In the genomic region with DNA sequence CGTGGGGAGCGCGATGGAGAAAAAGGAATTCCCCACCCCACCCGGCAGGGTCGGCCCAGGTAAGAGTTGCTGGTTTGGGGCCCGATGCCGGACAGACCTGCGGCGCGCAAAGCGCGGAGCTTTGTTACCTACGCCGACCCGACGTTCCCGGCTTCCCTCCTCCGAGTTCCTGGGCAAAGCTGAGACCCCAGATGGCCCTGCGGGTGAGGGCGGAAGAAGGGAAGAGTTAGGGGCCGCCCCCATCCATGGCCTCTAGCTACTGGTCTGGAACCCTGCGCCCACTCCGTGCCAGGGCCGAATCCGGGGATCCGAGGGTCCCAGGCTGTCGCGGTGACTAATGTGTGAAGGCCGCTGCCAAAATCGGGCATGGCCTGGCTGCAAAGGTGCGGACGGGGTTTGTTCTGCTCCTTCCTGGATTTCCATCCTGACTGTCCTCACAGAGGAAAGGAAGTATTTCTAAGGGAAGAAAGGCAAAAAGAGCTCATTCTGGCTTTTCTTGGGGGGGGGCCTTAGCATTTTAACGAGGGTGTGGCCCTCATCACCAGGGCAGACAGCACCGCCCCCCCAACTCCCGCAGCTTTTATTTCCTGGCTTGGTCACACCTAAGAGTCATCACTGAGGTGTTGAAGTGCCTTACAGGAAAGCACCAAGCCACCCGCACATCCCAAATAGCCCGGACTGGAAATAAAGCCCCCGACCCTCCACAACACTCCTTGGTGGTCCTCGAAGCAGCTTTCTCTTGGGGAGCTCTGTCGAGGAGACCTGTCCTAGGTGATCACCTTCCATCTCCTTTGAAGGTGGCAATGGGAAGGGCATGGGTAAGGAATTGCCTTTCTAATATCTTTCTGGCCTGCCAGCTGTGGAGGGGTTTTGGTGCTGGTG, we compare ENCODE assay signal across 1 cellular context.
TF ChIP-seq lines count a peak whose summit lies in the region.

No MANE protein-coding gene starts in this region.

TF ChIP-seq in HepG2, 621 proteins besides CTCF, POLR2A, EP300 and RAD21 (continued from another document and continues in another):
- TF ChIP-seq MTA1 (CRISPR knock-in tag; IDR thresholded peaks at IDR 0.05; ENCODE audit: borderline replicate concordance), result no peak
- TF ChIP-seq EEA1 (CRISPR knock-in tag; IDR thresholded peaks at IDR 0.05; ENCODE audit: borderline replicate concordance), result no peak
- TF ChIP-seq NONO (IDR thresholded peaks at IDR 0.05), result no peak
- no peak for TF ChIP-seq NONO (CRISPR knock-in tag; conservative IDR thresholded peaks at IDR 0.05)
- TF ChIP-seq, protein P1, sequence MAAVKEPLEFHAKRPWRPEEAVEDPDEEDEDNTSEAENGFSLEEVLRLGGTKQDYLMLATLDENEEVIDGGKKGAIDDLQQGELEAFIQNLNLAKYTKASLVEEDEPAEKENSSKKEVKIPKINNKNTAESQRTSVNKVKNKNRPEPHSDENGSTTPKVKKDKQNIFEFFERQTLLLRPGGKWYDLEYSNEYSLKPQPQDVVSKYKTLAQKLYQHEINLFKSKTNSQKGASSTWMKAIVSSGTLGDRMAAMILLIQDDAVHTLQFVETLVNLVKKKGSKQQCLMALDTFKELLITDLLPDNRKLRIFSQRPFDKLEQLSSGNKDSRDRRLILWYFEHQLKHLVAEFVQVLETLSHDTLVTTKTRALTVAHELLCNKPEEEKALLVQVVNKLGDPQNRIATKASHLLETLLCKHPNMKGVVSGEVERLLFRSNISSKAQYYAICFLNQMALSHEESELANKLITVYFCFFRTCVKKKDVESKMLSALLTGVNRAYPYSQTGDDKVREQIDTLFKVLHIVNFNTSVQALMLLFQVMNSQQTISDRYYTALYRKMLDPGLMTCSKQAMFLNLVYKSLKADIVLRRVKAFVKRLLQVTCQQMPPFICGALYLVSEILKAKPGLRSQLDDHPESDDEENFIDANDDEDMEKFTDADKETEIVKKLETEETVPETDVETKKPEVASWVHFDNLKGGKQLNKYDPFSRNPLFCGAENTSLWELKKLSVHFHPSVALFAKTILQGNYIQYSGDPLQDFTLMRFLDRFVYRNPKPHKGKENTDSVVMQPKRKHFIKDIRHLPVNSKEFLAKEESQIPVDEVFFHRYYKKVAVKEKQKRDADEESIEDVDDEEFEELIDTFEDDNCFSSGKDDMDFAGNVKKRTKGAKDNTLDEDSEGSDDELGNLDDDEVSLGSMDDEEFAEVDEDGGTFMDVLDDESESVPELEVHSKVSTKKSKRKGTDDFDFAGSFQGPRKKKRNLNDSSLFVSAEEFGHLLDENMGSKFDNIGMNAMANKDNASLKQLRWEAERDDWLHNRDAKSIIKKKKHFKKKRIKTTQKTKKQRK (IDR thresholded peaks at IDR 0.05; ENCODE audit: low read length), result no peak
- TF ChIP-seq ZSCAN21 (CRISPR knock-in tag; IDR thresholded peaks at IDR 0.05; ENCODE audit: borderline replicate concordance), result no peak
- peak; percentile 31; the same call in 1 of the 2 replicates for TF ChIP-seq CHCHD3 (CRISPR knock-in tag; IDR thresholded peaks at IDR 0.05)
- TF ChIP-seq SRY (CRISPR knock-in tag; IDR thresholded peaks at IDR 0.05), result peak; percentile 79; the same call in 1 of the 2 replicates
- TF ChIP-seq NCOA5 (CRISPR knock-in tag; IDR thresholded peaks at IDR 0.05), result no peak
- no peak for TF ChIP-seq PRPF4 (IDR thresholded peaks at IDR 0.05; ENCODE audit: low read depth, low read length, poor library complexity, severe bottlenecking)
- no peak for TF ChIP-seq HCFC1 (IDR thresholded peaks at IDR 0.05; ENCODE audit: low read depth, low read length)
- TF ChIP-seq, protein P2, sequence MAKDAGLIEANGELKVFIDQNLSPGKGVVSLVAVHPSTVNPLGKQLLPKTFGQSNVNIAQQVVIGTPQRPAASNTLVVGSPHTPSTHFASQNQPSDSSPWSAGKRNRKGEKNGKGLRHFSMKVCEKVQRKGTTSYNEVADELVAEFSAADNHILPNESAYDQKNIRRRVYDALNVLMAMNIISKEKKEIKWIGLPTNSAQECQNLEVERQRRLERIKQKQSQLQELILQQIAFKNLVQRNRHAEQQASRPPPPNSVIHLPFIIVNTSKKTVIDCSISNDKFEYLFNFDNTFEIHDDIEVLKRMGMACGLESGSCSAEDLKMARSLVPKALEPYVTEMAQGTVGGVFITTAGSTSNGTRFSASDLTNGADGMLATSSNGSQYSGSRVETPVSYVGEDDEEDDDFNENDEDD (CRISPR knock-in tag; IDR thresholded peaks at IDR 0.05; ENCODE audit: borderline replicate concordance), result 0 out of 2 replicates have a peak, but pooled peaks have one; percentile 17
- TF ChIP-seq, protein P3, sequence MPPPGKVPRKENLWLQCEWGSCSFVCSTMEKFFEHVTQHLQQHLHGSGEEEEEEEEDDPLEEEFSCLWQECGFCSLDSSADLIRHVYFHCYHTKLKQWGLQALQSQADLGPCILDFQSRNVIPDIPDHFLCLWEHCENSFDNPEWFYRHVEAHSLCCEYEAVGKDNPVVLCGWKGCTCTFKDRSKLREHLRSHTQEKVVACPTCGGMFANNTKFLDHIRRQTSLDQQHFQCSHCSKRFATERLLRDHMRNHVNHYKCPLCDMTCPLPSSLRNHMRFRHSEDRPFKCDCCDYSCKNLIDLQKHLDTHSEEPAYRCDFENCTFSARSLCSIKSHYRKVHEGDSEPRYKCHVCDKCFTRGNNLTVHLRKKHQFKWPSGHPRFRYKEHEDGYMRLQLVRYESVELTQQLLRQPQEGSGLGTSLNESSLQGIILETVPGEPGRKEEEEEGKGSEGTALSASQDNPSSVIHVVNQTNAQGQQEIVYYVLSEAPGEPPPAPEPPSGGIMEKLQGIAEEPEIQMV (CRISPR knock-in tag; IDR thresholded peaks at IDR 0.05; ENCODE audit: low read depth), result no peak
- peak; percentile 14 for TF ChIP-seq HNRNPLL (IDR thresholded peaks at IDR 0.05; ENCODE audit: low read depth, low read length, poor library complexity, severe bottlenecking)
- TF ChIP-seq, protein P4, sequence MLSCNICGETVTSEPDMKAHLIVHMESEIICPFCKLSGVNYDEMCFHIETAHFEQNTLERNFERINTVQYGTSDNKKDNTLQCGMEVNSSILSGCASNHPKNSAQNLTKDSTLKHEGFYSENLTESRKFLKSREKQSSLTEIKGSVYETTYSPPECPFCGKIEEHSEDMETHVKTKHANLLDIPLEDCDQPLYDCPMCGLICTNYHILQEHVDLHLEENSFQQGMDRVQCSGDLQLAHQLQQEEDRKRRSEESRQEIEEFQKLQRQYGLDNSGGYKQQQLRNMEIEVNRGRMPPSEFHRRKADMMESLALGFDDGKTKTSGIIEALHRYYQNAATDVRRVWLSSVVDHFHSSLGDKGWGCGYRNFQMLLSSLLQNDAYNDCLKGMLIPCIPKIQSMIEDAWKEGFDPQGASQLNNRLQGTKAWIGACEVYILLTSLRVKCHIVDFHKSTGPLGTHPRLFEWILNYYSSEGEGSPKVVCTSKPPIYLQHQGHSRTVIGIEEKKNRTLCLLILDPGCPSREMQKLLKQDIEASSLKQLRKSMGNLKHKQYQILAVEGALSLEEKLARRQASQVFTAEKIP (CRISPR knock-in tag; IDR thresholded peaks at IDR 0.05; ENCODE audit: borderline replicate concordance), result no peak
- peak; percentile 59 for TF ChIP-seq ASH2L (IDR thresholded peaks at IDR 0.05; ENCODE audit: insufficient read length, low read depth, low read length)
- TF ChIP-seq, protein P5, sequence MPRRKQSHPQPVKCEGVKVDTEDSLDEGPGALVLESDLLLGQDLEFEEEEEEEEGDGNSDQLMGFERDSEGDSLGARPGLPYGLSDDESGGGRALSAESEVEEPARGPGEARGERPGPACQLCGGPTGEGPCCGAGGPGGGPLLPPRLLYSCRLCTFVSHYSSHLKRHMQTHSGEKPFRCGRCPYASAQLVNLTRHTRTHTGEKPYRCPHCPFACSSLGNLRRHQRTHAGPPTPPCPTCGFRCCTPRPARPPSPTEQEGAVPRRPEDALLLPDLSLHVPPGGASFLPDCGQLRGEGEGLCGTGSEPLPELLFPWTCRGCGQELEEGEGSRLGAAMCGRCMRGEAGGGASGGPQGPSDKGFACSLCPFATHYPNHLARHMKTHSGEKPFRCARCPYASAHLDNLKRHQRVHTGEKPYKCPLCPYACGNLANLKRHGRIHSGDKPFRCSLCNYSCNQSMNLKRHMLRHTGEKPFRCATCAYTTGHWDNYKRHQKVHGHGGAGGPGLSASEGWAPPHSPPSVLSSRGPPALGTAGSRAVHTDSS (CRISPR knock-in tag; conservative IDR thresholded peaks at IDR 0.05), result 0 out of 2 replicates have a peak, but pooled peaks have one; percentile 9
- no peak for TF ChIP-seq ZNF761 (CRISPR knock-in tag; conservative IDR thresholded peaks at IDR 0.05)
- TF ChIP-seq ONECUT2 (CRISPR knock-in tag; IDR thresholded peaks at IDR 0.05), result no peak
- TF ChIP-seq TCF7 (IDR thresholded peaks at IDR 0.05; ENCODE audit: low read depth), result no peak
- no peak for TF ChIP-seq RCOR2 (CRISPR knock-in tag; IDR thresholded peaks at IDR 0.05)
- TF ChIP-seq, protein P6, sequence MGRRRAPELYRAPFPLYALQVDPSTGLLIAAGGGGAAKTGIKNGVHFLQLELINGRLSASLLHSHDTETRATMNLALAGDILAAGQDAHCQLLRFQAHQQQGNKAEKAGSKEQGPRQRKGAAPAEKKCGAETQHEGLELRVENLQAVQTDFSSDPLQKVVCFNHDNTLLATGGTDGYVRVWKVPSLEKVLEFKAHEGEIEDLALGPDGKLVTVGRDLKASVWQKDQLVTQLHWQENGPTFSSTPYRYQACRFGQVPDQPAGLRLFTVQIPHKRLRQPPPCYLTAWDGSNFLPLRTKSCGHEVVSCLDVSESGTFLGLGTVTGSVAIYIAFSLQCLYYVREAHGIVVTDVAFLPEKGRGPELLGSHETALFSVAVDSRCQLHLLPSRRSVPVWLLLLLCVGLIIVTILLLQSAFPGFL (CRISPR knock-in tag; IDR thresholded peaks at IDR 0.05), result no peak
- no peak for TF ChIP-seq RFXANK (CRISPR knock-in tag; IDR thresholded peaks at IDR 0.05)
- 0 out of 2 replicates have a peak, but pooled peaks have one; percentile 6 for TF ChIP-seq GATAD1 (CRISPR knock-in tag; IDR thresholded peaks at IDR 0.05)
- no peak for TF ChIP-seq SSRP1 (CRISPR knock-in tag; IDR thresholded peaks at IDR 0.05)
- TF ChIP-seq, protein P7, sequence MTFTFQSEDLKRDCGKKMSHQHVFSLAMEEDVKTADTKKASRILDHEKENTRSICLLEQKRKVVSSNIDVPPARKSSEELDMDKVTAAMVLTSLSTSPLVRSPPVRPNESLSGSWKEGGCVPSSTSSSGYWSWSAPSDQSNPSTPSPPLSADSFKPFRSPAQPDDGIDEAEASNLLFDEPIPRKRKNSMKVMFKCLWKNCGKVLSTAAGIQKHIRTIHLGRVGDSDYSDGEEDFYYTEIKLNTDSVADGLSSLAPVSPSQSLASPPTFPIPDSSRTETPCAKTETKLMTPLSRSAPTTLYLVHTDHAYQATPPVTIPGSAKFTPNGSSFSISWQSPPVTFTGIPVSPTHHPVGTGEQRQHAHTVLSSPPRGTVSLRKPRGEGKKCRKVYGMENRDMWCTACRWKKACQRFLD (CRISPR knock-in tag; IDR thresholded peaks at IDR 0.05; ENCODE audit: borderline replicate concordance), result 0 out of 2 replicates have a peak, but pooled peaks have one; percentile 13
- no peak for TF ChIP-seq ZZZ3 (CRISPR knock-in tag; IDR thresholded peaks at IDR 0.05; ENCODE audit: borderline replicate concordance)
- TF ChIP-seq MYNN (CRISPR knock-in tag; IDR thresholded peaks at IDR 0.05; ENCODE audit: low read depth), result no peak
- no peak for TF ChIP-seq ZNF446 (CRISPR knock-in tag; IDR thresholded peaks at IDR 0.05)
- no peak for TF ChIP-seq FOXK1 (CRISPR knock-in tag; IDR thresholded peaks at IDR 0.05; ENCODE audit: borderline replicate concordance, low read depth)
- TF ChIP-seq ZNF430 (CRISPR knock-in tag; IDR thresholded peaks at IDR 0.05), result no peak; the same call in 1 of the 2 replicates
- TF ChIP-seq, protein P8, sequence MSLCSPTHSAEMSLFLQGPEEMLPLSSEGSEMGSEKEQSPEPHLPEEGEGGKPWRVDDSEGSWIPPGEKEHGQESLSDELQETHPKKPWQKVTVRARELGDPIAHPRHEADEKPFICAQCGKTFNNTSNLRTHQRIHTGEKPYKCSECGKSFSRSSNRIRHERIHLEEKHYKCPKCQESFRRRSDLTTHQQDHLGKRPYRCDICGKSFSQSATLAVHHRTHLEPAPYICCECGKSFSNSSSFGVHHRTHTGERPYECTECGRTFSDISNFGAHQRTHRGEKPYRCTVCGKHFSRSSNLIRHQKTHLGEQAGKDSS (CRISPR knock-in tag; IDR thresholded peaks at IDR 0.05; ENCODE audit: borderline replicate concordance, low read depth), result no peak; the same call in 1 of the 2 replicates
- TF ChIP-seq, protein P9, sequence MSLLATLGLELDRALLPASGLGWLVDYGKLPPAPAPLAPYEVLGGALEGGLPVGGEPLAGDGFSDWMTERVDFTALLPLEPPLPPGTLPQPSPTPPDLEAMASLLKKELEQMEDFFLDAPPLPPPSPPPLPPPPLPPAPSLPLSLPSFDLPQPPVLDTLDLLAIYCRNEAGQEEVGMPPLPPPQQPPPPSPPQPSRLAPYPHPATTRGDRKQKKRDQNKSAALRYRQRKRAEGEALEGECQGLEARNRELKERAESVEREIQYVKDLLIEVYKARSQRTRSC (CRISPR knock-in tag; IDR thresholded peaks at IDR 0.05; ENCODE audit: low read depth), result no peak
- no peak for TF ChIP-seq ZNF124 (CRISPR knock-in tag; IDR thresholded peaks at IDR 0.05)
- TF ChIP-seq, protein P10, sequence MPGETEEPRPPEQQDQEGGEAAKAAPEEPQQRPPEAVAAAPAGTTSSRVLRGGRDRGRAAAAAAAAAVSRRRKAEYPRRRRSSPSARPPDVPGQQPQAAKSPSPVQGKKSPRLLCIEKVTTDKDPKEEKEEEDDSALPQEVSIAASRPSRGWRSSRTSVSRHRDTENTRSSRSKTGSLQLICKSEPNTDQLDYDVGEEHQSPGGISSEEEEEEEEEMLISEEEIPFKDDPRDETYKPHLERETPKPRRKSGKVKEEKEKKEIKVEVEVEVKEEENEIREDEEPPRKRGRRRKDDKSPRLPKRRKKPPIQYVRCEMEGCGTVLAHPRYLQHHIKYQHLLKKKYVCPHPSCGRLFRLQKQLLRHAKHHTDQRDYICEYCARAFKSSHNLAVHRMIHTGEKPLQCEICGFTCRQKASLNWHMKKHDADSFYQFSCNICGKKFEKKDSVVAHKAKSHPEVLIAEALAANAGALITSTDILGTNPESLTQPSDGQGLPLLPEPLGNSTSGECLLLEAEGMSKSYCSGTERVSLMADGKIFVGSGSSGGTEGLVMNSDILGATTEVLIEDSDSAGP (CRISPR knock-in tag; IDR thresholded peaks at IDR 0.05; ENCODE audit: borderline replicate concordance), result peak; percentile 77; the same call in 1 of the 2 replicates
- TF ChIP-seq TEAD3 (CRISPR knock-in tag; optimal IDR thresholded peaks at IDR 0.05; ENCODE audit: borderline replicate concordance), result peak; percentile 36
- peak; percentile 59; the same call in 1 of the 2 replicates for TF ChIP-seq ZNF350 (CRISPR knock-in tag; IDR thresholded peaks at IDR 0.05; ENCODE audit: borderline replicate concordance, low read depth)
- TF ChIP-seq, protein P11, sequence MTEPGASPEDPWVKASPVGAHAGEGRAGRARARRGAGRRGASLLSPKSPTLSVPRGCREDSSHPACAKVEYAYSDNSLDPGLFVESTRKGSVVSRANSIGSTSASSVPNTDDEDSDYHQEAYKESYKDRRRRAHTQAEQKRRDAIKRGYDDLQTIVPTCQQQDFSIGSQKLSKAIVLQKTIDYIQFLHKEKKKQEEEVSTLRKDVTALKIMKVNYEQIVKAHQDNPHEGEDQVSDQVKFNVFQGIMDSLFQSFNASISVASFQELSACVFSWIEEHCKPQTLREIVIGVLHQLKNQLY (CRISPR knock-in tag; IDR thresholded peaks at IDR 0.05), result no peak
- TF ChIP-seq SOX5 (CRISPR knock-in tag; IDR thresholded peaks at IDR 0.05; ENCODE audit: borderline replicate concordance), result no peak
- no peak for TF ChIP-seq ZFP36L1 (CRISPR knock-in tag; IDR thresholded peaks at IDR 0.05)
- no peak for TF ChIP-seq SMAD1 (CRISPR knock-in tag; IDR thresholded peaks at IDR 0.05; ENCODE audit: borderline replicate concordance, low read depth)
- TF ChIP-seq, protein P12, sequence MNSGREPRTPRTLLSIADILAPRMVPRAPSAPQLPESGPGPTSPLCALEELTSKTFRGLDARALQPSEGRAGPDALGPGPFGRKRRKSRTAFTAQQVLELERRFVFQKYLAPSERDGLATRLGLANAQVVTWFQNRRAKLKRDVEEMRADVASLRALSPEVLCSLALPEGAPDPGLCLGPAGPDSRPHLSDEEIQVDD (CRISPR knock-in tag; IDR thresholded peaks at IDR 0.05; ENCODE audit: borderline replicate concordance), result no peak
